Comparison of ENCODE assay signal across 1 cellular context in the genomic region with DNA sequence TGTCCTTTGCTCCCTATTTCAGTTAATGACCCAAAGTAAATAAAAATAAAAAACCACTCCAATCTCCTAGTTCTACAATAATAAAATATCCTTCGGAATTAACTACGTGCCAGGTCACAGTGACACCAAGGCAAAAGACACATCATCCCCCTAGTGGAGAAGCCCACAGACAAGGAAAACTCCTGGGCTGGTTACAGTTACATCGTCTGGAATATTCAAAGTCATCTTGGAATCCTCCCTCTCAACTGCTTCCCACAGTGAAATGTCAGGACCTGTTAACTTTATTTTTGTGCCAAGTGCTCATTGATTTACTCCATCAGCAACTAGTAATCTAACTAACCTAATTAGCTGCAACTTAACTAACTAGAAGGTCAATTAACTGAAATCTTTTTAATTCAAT.
TF ChIP-seq lines count a peak whose summit lies in the region.

No MANE protein-coding gene starts in this region.

TF ChIP-seq in K562, 482 proteins besides CTCF, POLR2A, EP300 and RAD21:
- no peak for TF ChIP-seq SAFB (IDR thresholded peaks at IDR 0.05; ENCODE audit: borderline replicate concordance, low read depth, low read length)
- TF ChIP-seq, protein P1, sequence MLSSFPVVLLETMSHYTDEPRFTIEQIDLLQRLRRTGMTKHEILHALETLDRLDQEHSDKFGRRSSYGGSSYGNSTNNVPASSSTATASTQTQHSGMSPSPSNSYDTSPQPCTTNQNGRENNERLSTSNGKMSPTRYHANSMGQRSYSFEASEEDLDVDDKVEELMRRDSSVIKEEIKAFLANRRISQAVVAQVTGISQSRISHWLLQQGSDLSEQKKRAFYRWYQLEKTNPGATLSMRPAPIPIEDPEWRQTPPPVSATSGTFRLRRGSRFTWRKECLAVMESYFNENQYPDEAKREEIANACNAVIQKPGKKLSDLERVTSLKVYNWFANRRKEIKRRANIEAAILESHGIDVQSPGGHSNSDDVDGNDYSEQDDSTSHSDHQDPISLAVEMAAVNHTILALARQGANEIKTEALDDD (IDR thresholded peaks at IDR 0.05): peak; percentile 54; the same call in 1 of the 2 replicates
